1 cellular context compared by ENCODE assay signal in genomic region chr9:129432671-129433154, GRCh38.
TF ChIP-seq lines count a peak whose summit lies in the region.

No MANE protein-coding gene starts in this region.

TF ChIP-seq in H1, 55 proteins besides CTCF, POLR2A, EP300 and RAD21:
- TF ChIP-seq HDAC6 (IDR thresholded peaks at IDR 0.05; ENCODE audit: low read depth, low read length), result no peak
